Comparison of ENCODE assay signal across 1 cellular context in genomic region chr14:60652674-60653387, GRCh38.
TF ChIP-seq lines count a peak whose summit lies in the region.

No MANE protein-coding gene starts in this region.

TF ChIP-seq in HEK293, 187 proteins besides CTCF, POLR2A, EP300 and RAD21 (continued from another document and continues in another):
- TF ChIP-seq PBX3 (CRISPR knock-in tag; IDR thresholded peaks at IDR 0.05) (no peak), ZNF239 (tag by site-specific recombination; IDR thresholded peaks at IDR 0.05) (no peak), RBAK (tag by site-specific recombination; IDR thresholded peaks at IDR 0.05) (no peak), ZNF488 (tag by site-specific recombination; IDR thresholded peaks at IDR 0.05) (no peak), SP3 (tag by site-specific recombination; IDR thresholded peaks at IDR 0.05) (no peak), ZNF19 (tag by site-specific recombination; IDR thresholded peaks at IDR 0.05; ENCODE audit: low read depth) (no peak), ZNF76 (tag by site-specific recombination; IDR thresholded peaks at IDR 0.05; ENCODE audit: borderline replicate concordance, low read depth) (no peak), ZNF175 (tag by site-specific recombination; IDR thresholded peaks at IDR 0.05) (no peak), ZSCAN18 (tag by site-specific recombination; IDR thresholded peaks at IDR 0.05) (no peak), TRIM28 (IDR thresholded peaks at IDR 0.05; ENCODE audit: borderline replicate concordance, low read length) (no peak), ZNF132 (tag by site-specific recombination; IDR thresholded peaks at IDR 0.05; ENCODE audit: borderline replicate concordance) (no peak), ZNF211 (tag by site-specific recombination; IDR thresholded peaks at IDR 0.05; ENCODE audit: low read depth) (no peak), ZNF701 (tag by site-specific recombination; IDR thresholded peaks at IDR 0.05) (no peak), GLI2 (tag by site-specific recombination; IDR thresholded peaks at IDR 0.05; ENCODE audit: borderline replicate concordance, low read depth) (no peak), ZNF292 (tag by site-specific recombination; IDR thresholded peaks at IDR 0.05; ENCODE audit: borderline replicate concordance, low read depth) (no peak), ZNF558 (tag by site-specific recombination; IDR thresholded peaks at IDR 0.05) (no peak), ZNF280C (tag by site-specific recombination; IDR thresholded peaks at IDR 0.05) (no peak), ZBTB1 (tag by site-specific recombination; IDR thresholded peaks at IDR 0.05) (no peak), KLF9 (tag by site-specific recombination; IDR thresholded peaks at IDR 0.05; ENCODE audit: low read depth) (no peak), ZNF302 (tag by site-specific recombination; IDR thresholded peaks at IDR 0.05; ENCODE audit: low read depth) (no peak), ZNF610 (tag by site-specific recombination; IDR thresholded peaks at IDR 0.05; ENCODE audit: borderline replicate concordance) (no peak), ZNF248 (tag by site-specific recombination; IDR thresholded peaks at IDR 0.05) (no peak), ZSCAN16 (tag by site-specific recombination; IDR thresholded peaks at IDR 0.05) (no peak), ZNF843 (tag by site-specific recombination; IDR thresholded peaks at IDR 0.05) (peak; percentile 69), ZBTB8A (tag by site-specific recombination; IDR thresholded peaks at IDR 0.05) (no peak), ZNF654 (tag by site-specific recombination; IDR thresholded peaks at IDR 0.05; ENCODE audit: low read depth) (no peak), ZFHX2 (tag by site-specific recombination; conservative IDR thresholded peaks at IDR 0.05) (no peak), ZFP69B (tag by site-specific recombination; IDR thresholded peaks at IDR 0.05) (no peak), ZNF707 (tag by site-specific recombination; IDR thresholded peaks at IDR 0.05) (no peak), ZNF692 (tag by site-specific recombination; IDR thresholded peaks at IDR 0.05) (no peak), ZBTB6 (tag by site-specific recombination; IDR thresholded peaks at IDR 0.05) (peak; percentile 45; the same call in 1 of the 2 replicates), YY2 (tag by site-specific recombination; IDR thresholded peaks at IDR 0.05) (no peak), ZNF501 (tag by site-specific recombination; IDR thresholded peaks at IDR 0.05) (peak; percentile 42; the same call in 1 of the 2 replicates), ZNF571 (tag by site-specific recombination; IDR thresholded peaks at IDR 0.05) (no peak), ZNF449 (tag by site-specific recombination; IDR thresholded peaks at IDR 0.05) (peak; percentile 18; the same call in 1 of the 2 replicates), ZNF404 (tag by site-specific recombination; IDR thresholded peaks at IDR 0.05) (no peak), ZBTB10 (tag by site-specific recombination; IDR thresholded peaks at IDR 0.05) (no peak), ZNF274 (IDR thresholded peaks at IDR 0.05; ENCODE audit: low read length) (no peak), ZNF274 (tag by site-specific recombination; IDR thresholded peaks at IDR 0.05; ENCODE audit: borderline replicate concordance) (no peak), IKZF3 (tag by site-specific recombination; IDR thresholded peaks at IDR 0.05) (no peak; the same call in 1 of the 2 replicates), ZNF311 (tag by site-specific recombination; IDR thresholded peaks at IDR 0.05; ENCODE audit: borderline replicate concordance) (no peak), ZNF48 (tag by site-specific recombination; IDR thresholded peaks at IDR 0.05) (no peak), ATF2 (tag by site-specific recombination; IDR thresholded peaks at IDR 0.05; ENCODE audit: low read depth) (no peak), ZNF560 (tag by site-specific recombination; IDR thresholded peaks at IDR 0.05; ENCODE audit: borderline replicate concordance) (no peak), ZIC2 (tag by site-specific recombination; IDR thresholded peaks at IDR 0.05) (no peak), BCL11A (tag by site-specific recombination; IDR thresholded peaks at IDR 0.05; ENCODE audit: low read depth) (no peak), HOXC10 (CRISPR knock-in tag; IDR thresholded peaks at IDR 0.05) (no peak), ZBTB17 (tag by site-specific recombination; IDR thresholded peaks at IDR 0.05) (peak; percentile 29; the same call in 1 of the 2 replicates), ZNF623 (tag by site-specific recombination; IDR thresholded peaks at IDR 0.05) (no peak), ZSCAN23 (tag by site-specific recombination; IDR thresholded peaks at IDR 0.05) (no peak), ZNF670 (tag by site-specific recombination; IDR thresholded peaks at IDR 0.05; ENCODE audit: low read depth) (no peak), ZNF280D (tag by site-specific recombination; IDR thresholded peaks at IDR 0.05) (no peak)
